In genomic region chr15:70530906-70531305, GRCh38 we compare ENCODE assay signal across 19 cellular contexts.
A peak's percentile ranks its signal among the peaks of the same experiment; 100 is the strongest.
DNase-seq lines count a peak whose midpoint lies in the region; TF ChIP-seq lines count a peak whose summit lies in the region.
"Had no signal": no experiment of that assay in that cellular context is flagged by ENCODE, and none has a peak within 500 bp of the region (broad histone marks: within the 10 kb centered on the region; RNA-seq: fewer than 3 reads in every experiment).

No MANE protein-coding gene starts in this region.

- no peak overlapping the region for H2AFZ ChIP-seq in Loucy (ENCODE audit: low read length)

- no peak for TF ChIP-seq POLR2A in esophagus squamous epithelium (IDR thresholded peaks at IDR 0.05)

- peak; percentile 54 for DNase-seq in activated CD8-positive, alpha-beta memory T cell treated with anti-CD3 and anti-CD28 coated beads for 24 hours
- no peak for DNase-seq in activated CD8-positive, alpha-beta memory T cell treated with anti-CD3 and anti-CD28 coated beads, Interleukin-2, amount 50 U/mL, for 4 hours
- DNase-seq in ecto neural progenitor cell (ENCODE audit: low spot score) (peak; percentile 29), type B pancreatic cell (ENCODE audit: extremely low spot score, unreplicated experiment) (peak; percentile 49), esophagus squamous epithelium (lab: John Stamatoyannopoulos, UW) (no peak), NCI-H2171 (lab: John Stamatoyannopoulos, UW) (no peak)
- DNase-seq: EL, H7, HFFc6, Karpas-422, NCI-H1694 treated with DMSO at 0.1 percent for 48 hours, NCI-H2081 treated with DMSO at 0.1 percent for 48 hours, NCI-H446, NCI-H526 treated with DMSO at 0.1 percent for 48 hours, OCI-M1, Right ventricle myocardium superior had no signal

- H3K9me3 ChIP-seq in Loucy (ENCODE audit: insufficient read depth, low read depth, low read length) (no peaks in the 10 kb centered on the region), esophagus squamous epithelium (no peaks in the 10 kb centered on the region)
- H3K9me3 ChIP-seq: A549 had no signal

- H3K4me3 Mint-ChIP-seq in type B pancreatic cell, result no peak overlapping the region
- H3K4me3 Mint-ChIP-seq: CD14-positive monocyte, HFFc6 had no signal

- peaks cover 20% of the 10 kb centered on the region for H3K27me3 Mint-ChIP-seq in type B pancreatic cell

- peaks cover 1% of the 10 kb centered on the region; the same call in 1 of the 2 replicates for H3F3A ChIP-seq in Loucy (ENCODE audit: low read depth)

- no peaks in the 10 kb centered on the region for H3K9me2 ChIP-seq in Loucy (replicated peaks; ENCODE audit: low read depth, low read length)

- peaks cover 48% of the 10 kb centered on the region for H3K4me1 Mint-ChIP-seq in type B pancreatic cell (ENCODE audit: unreplicated experiment)

- H3K27me3 ChIP-seq in Loucy (ENCODE audit: insufficient read depth, low read length, poor library complexity, severe bottlenecking), result no peaks in the 10 kb centered on the region
- H3K27me3 ChIP-seq in esophagus squamous epithelium, result peaks cover 0 to 46% (median 0%) of the 10 kb centered on the region in 4 donors

- no peaks in the 10 kb centered on the region for H3K36me3 Mint-ChIP-seq in type B pancreatic cell

- 85 to 92% methylated on average over 7 of the region's 8 CpGs for WGBS in esophagus squamous epithelium, 2 donors

- intact Hi-C loops in esophagus squamous epithelium (cut with DNase I), result no loop called here

- H3K4me2 ChIP-seq in Loucy (ENCODE audit: low read depth, low read length, poor library complexity, severe bottlenecking), result peak overlapping the region; percentile 92
- H3K4me2 ChIP-seq: A549 had no signal

- TF ChIP-seq CTCF in Loucy (conservative IDR thresholded peaks at IDR 0.05; ENCODE audit: low read length) (no peak), type B pancreatic cell (conservative IDR thresholded peaks at IDR 0.05) (no peak), esophagus squamous epithelium (IDR thresholded peaks at IDR 0.05) (no peak)

- peaks cover 4% of the 10 kb centered on the region for H4K20me1 ChIP-seq in Loucy (ENCODE audit: insufficient read depth, low read length, poor library complexity, severe bottlenecking)

- peaks cover 4% of the 10 kb centered on the region for H3K9me3 Mint-ChIP-seq in type B pancreatic cell
- H3K9me3 Mint-ChIP-seq: HFFc6 had no signal

- H3K4me1 ChIP-seq in Loucy (ENCODE audit: insufficient read depth, low read length, poor library complexity, severe bottlenecking), result peaks cover 81% of the 10 kb centered on the region
- peaks cover 10 to 42% (median 18%) of the 10 kb centered on the region in 3 donors for H3K4me1 ChIP-seq in esophagus squamous epithelium

- H3K9ac ChIP-seq in Loucy (ENCODE audit: low read depth, low read length, poor library complexity, severe bottlenecking), result peak overlapping the region; percentile 68

- no peak overlapping the region for H3K27ac Mint-ChIP-seq in type B pancreatic cell
- H3K27ac Mint-ChIP-seq: HFFc6 had no signal

- H3K4me3 ChIP-seq in Loucy (ENCODE audit: low read length, poor library complexity, severe bottlenecking) (peak overlapping the region; percentile 30), esophagus squamous epithelium (no peak overlapping the region)
- H3K4me3 ChIP-seq: A549 had no signal

- H3K79me2 ChIP-seq in Loucy (ENCODE audit: insufficient read depth, low read length), result peaks cover 74% of the 10 kb centered on the region

- no peak overlapping the region for H3K27ac ChIP-seq in esophagus squamous epithelium

- H3K36me3 ChIP-seq in Loucy (ENCODE audit: insufficient read depth, low read length) (no peaks in the 10 kb centered on the region), esophagus squamous epithelium (no peaks in the 10 kb centered on the region)

Comparison
In these comparisons a context has a peak if more than half of its experiments do, and no peak if none do; other contexts are left out.
1. DNase-seq: peak in activated CD8-positive, alpha-beta memory T cell treated with anti-CD3 and anti-CD28 coated beads for 24 hours (single experiment), ecto neural progenitor cell (single experiment) and type B pancreatic cell (single experiment); none in activated CD8-positive, alpha-beta memory T cell treated with anti-CD3 and anti-CD28 coated beads, Interleukin-2, amount 50 U/mL, for 4 hours (single experiment), esophagus squamous epithelium (single experiment) and NCI-H2171 (single experiment).